ENCODE assay signal across 9 cellular contexts in genomic region chr1:228407118-228408040, GRCh38. TPM values are rescaled to one million over a fixed set of nuclear protein-coding genes. Genes with fewer than 3 reads are reported as not detected.
DNase-seq lines count a peak whose midpoint lies in the region; ATAC-seq, FAIRE-seq and TF ChIP-seq lines count a peak whose summit lies in the region.
"Had no signal": no experiment of that assay in that cellular context is flagged by ENCODE, and none has a peak within 500 bp of the region (broad histone marks: within the 10 kb centered on the region; RNA-seq: fewer than 3 reads in every experiment).

No MANE protein-coding gene starts in this region.

- 23 to 29% methylated on average over 26 to 28 of the region's 28 CpGs for WGBS in pancreas, 2 donors

- H3K9ac ChIP-seq in endothelial cell of umbilical vein (replicated peaks; ENCODE audit: extremely low read depth, insufficient read depth, low read length) = peak overlapping the region; percentile 38

- peaks cover 38% of the 10 kb centered on the region for H3K36me3 ChIP-seq in DOHH2 (ENCODE audit: control insufficient read depth, low read length)
- peaks cover 25% of the 10 kb centered on the region for H3K36me3 ChIP-seq in MG63
- no peaks in the 10 kb centered on the region for H3K36me3 ChIP-seq in endothelial cell of umbilical vein (ENCODE audit: control insufficient read depth in 2 of 2, extremely low read depth in 1 of 2, insufficient read depth in 2 of 2, low read length in 2 of 2)
- no peaks in the 10 kb centered on the region for H3K36me3 ChIP-seq in pancreas

- intact Hi-C loops in endothelial cell of umbilical vein (cut with micrococcal nuclease) = loop anchor here (1.0 to 5.0 kb wide), 4 partner anchors 57 to 267 kb away; partner anchors contain the start of genes GUK1, IBA57 and RNF187
- intact Hi-C loops in pancreas (cut with DNase I) = no loop called here

- H2AFZ ChIP-seq in endothelial cell of umbilical vein (ENCODE audit: low read depth, low read length) = peak overlapping the region; percentile 43

- CTCF ChIA-PET in endothelial cell of umbilical vein (lab: Charles Lee) = interaction anchor here (0.6 to 5.3 kb wide), 8 partner anchors 14 to 1999 kb away, joined by 3 to 42 read pairs (median 4); a partner anchor contains a TSS

- H3F3A ChIP-seq in DOHH2 (ENCODE audit: control insufficient read depth, insufficient read depth) = no peaks in the 10 kb centered on the region

- TF ChIP-seq CTCF in DOHH2 (IDR thresholded peaks at IDR 0.05; ENCODE audit: low read depth, low read length, poor library complexity, severe bottlenecking) (no peak), endothelial cell of umbilical vein (IDR thresholded peaks at IDR 0.05; ENCODE audit: extremely low read depth in 1 of 2, insufficient read depth in 1 of 2, low read depth in 1 of 2, low read length in 2 of 2) (no peak), pancreas (IDR thresholded peaks at IDR 0.05) (no peak), GM10266 (IDR thresholded peaks at IDR 0.05; ENCODE audit: control insufficient read depth, insufficient read depth, low read depth, missing control alignments) (no peak)

- H3K9me1 ChIP-seq in endothelial cell of umbilical vein (replicated peaks; ENCODE audit: control insufficient read depth, extremely low read depth, insufficient read depth, low read length) = no peaks in the 10 kb centered on the region

- H3K4me3 ChIP-seq in DOHH2 (ENCODE audit: low read length) (peak overlapping the region; percentile 87), MG63 (peak overlapping the region; percentile 98), endothelial cell of umbilical vein (replicated peaks in 1 of 3; ENCODE audit: insufficient read depth in 1 of 3, low read depth in 1 of 3, low read length in 3 of 3) (peak overlapping the region; percentile 57 to 70 (median 67)), pancreas (peak overlapping the region; percentile 94 to 99 (median 98))

- no peaks in the 10 kb centered on the region for H3K9me2 ChIP-seq in DOHH2 (replicated peaks; ENCODE audit: control insufficient read depth, low read length)

- TF ChIP-seq POLR2A in endothelial cell of umbilical vein (IDR thresholded peaks at IDR 0.05; ENCODE audit: low read depth, low read length) = peak; percentile 15

- no peak for DNase-seq in MG63
- no peak for DNase-seq in endothelial cell of umbilical vein (ENCODE audit: low read depth, low spot score)
- DNase-seq in pancreas = peak in 1 of 6 donors; percentile 6
- DNase-seq in frontal cortex (ENCODE audit: low spot score in 2 of 2) = no peak
- DNase-seq in GM10266 (ENCODE audit: extremely low spot score) = no peak

- peaks cover 25% of the 10 kb centered on the region for H4K20me1 ChIP-seq in DOHH2 (ENCODE audit: control insufficient read depth, insufficient read depth, low read depth, low read length)
- H4K20me1 ChIP-seq in endothelial cell of umbilical vein (replicated peaks; ENCODE audit: control insufficient read depth, extremely low read depth, insufficient read depth, low read length) = no peaks in the 10 kb centered on the region

- BruUV-seq in endothelial cell of umbilical vein (replicated peaks; lab: Mats Ljungman, UMichigan) = TSS peak; percentile 20

- H3K9me3 ChIP-seq in DOHH2 (ENCODE audit: control insufficient read depth, insufficient read depth, low read length) = no peaks in the 10 kb centered on the region
- no peaks in the 10 kb centered on the region for H3K9me3 ChIP-seq in MG63
- no peaks in the 10 kb centered on the region for H3K9me3 ChIP-seq in endothelial cell of umbilical vein (replicated peaks; ENCODE audit: control insufficient read depth, insufficient read depth, low read length)
- H3K9me3 ChIP-seq in pancreas = no peaks in the 10 kb centered on the region

- H3K27ac ChIP-seq in DOHH2 (ENCODE audit: low read depth, low read length) (peak overlapping the region; percentile 22; the same call in 1 of the 2 replicates), endothelial cell of umbilical vein (ENCODE audit: insufficient read depth, low read depth, low read length) (no peak overlapping the region), pancreas (peak overlapping the region in 3 of 4 donors; percentile 24 to 61 (median 42))

- H3K4me2 ChIP-seq in DOHH2 (ENCODE audit: low read length) (peak overlapping the region; percentile 81), endothelial cell of umbilical vein (ENCODE audit: insufficient read depth, low read length) (peak overlapping the region; percentile 80)

- dilution Hi-C loops in endothelial cell of umbilical vein (cut with MboI; ENCODE audit: extremely low pct_ligation_motif_present, low sequenced_read_pairs) = no loop called here

- ATAC-seq in pancreas = peak in 1 of 4 donors; percentile 11
- ATAC-seq in GM19397 (IDR thresholded peaks at IDR 0.05; ENCODE audit: unreplicated experiment) = no peak
- ATAC-seq in GM21423 (IDR thresholded peaks at IDR 0.05; ENCODE audit: unreplicated experiment) = no peak

- H3K79me2 ChIP-seq in DOHH2 (ENCODE audit: control insufficient read depth, low read length) (peaks cover 55% of the 10 kb centered on the region), endothelial cell of umbilical vein (ENCODE audit: control insufficient read depth, insufficient read depth, low read length) (peaks cover 46% of the 10 kb centered on the region)

- H3K4me1 ChIP-seq in DOHH2 (ENCODE audit: control insufficient read depth, low read length) (peaks cover 26% of the 10 kb centered on the region), endothelial cell of umbilical vein (ENCODE audit: control insufficient read depth, extremely low read depth, insufficient read depth, low read length) (peaks cover 23% of the 10 kb centered on the region), pancreas (peaks cover 0 to 18% (median 11%) of the 10 kb centered on the region in 3 donors)

- POLR2A ChIA-PET in endothelial cell of umbilical vein (lab: Charles Lee) = interaction anchor here (0.6 kb wide), 2 partner anchors 515 to 1417 kb away, joined by 6 to 9 read pairs; no protein-coding TSS in a partner anchor

- no peaks in the 10 kb centered on the region for H3K27me3 ChIP-seq in DOHH2 (ENCODE audit: control insufficient read depth, low read length)
- no peaks in the 10 kb centered on the region for H3K27me3 ChIP-seq in MG63
- H3K27me3 ChIP-seq in endothelial cell of umbilical vein (ENCODE audit: control insufficient read depth in 2 of 2, insufficient read depth in 2 of 2, low read length in 2 of 2) = no peaks in the 10 kb centered on the region
- no peaks in the 10 kb centered on the region for H3K27me3 ChIP-seq in pancreas

- FAIRE-seq in endothelial cell of umbilical vein (lab: Jason Lieb, UNC) (no peak), pancreas (lab: Jason Lieb, UNC) (no peak), frontal cortex (lab: Jason Lieb, UNC) (no peak)

TF ChIP-seq in endothelial cell of umbilical vein, 7 proteins besides CTCF, POLR2A, EP300 and RAD21:
- TF ChIP-seq JUN (IDR thresholded peaks at IDR 0.05; ENCODE audit: borderline replicate concordance, insufficient read depth, insufficient read length, low read depth) = no peak
- no peak for TF ChIP-seq POLR2AphosphoS5 (IDR thresholded peaks at IDR 0.05; ENCODE audit: insufficient read depth, low read depth, low read length)
- TF ChIP-seq EZH2 (IDR thresholded peaks at IDR 0.05; ENCODE audit: borderline replicate concordance, low read depth, low read length, severe bottlenecking) = no peak
- no peak for TF ChIP-seq FOS (IDR thresholded peaks at IDR 0.05; ENCODE audit: borderline replicate concordance, insufficient read depth, low read length)

RNA-seq across cellular contexts. Expression of gene TRIM11, which starts 0.7 kb away (rescaled TPM):
- total RNA-seq in MG63 (2014; rRNA removed; shearing (Covaris generic); ENCODE audit: low replicate concordance) = 36.5 and 44.3 TPM in 2 replicates
- total RNA-seq in endothelial cell of umbilical vein (25.2 and 28.8 TPM in 2 replicates), pancreas (10 to 100 TPM in 2 of 6 donors, 1 to 10 TPM in 4; 7.6 to 15.1 (median 9.2) TPM), frontal cortex (14.3 TPM)
- polyA plus RNA-seq in endothelial cell of umbilical vein (11.5 and 11.7 TPM in 2 replicates), pancreas (10 to 100 TPM; 13.6 to 16.3 TPM)
- polyA plus RNA-seq in endothelial cell of umbilical vein (2011; cell fraction: cytosol; rRNA removed) = 6.5 and 9.0 TPM in 2 replicates
- 24.3 and 26.2 TPM in 2 replicates for polyA plus RNA-seq in endothelial cell of umbilical vein (2011; cell fraction: nucleus; rRNA removed)
- 9.5 and 10.3 TPM in 2 replicates for polyA plus RNA-seq in endothelial cell of umbilical vein (2012)
- 13.9 and 14.6 TPM in 2 replicates for polyA minus RNA-seq in endothelial cell of umbilical vein
- 12.6 TPM for polyA minus RNA-seq in endothelial cell of umbilical vein (2011; cell fraction: cytosol; rRNA and poly(A)+ RNA removed)
- 14.3 and 17.3 TPM in 2 replicates for polyA minus RNA-seq in endothelial cell of umbilical vein (2011; cell fraction: nucleus; rRNA and poly(A)+ RNA removed)

RNA-seq across cellular contexts. Expression of gene TRIM17, which starts 9.3 kb away (rescaled TPM):
- total RNA-seq in MG63 (2014; rRNA removed; shearing (Covaris generic); ENCODE audit: low replicate concordance) = not detected in 2 replicates
- not detected in 2 replicates for total RNA-seq in endothelial cell of umbilical vein
- polyA plus RNA-seq in endothelial cell of umbilical vein = not detected in 2 replicates
- polyA plus RNA-seq in endothelial cell of umbilical vein (2011; cell fraction: cytosol; rRNA removed) = not detected in 2 replicates
- polyA plus RNA-seq in endothelial cell of umbilical vein (2011; cell fraction: nucleus; rRNA removed) = not detected in 2 replicates
- polyA plus RNA-seq in endothelial cell of umbilical vein (2012) = 0.09 and 0.14 TPM in 2 replicates
- not detected in 2 replicates for polyA minus RNA-seq in endothelial cell of umbilical vein
- not detected for polyA minus RNA-seq in endothelial cell of umbilical vein (2011; cell fraction: cytosol; rRNA and poly(A)+ RNA removed)
- not detected in 2 replicates for polyA minus RNA-seq in endothelial cell of umbilical vein (2011; cell fraction: nucleus; rRNA and poly(A)+ RNA removed)
- 1 to 10 TPM in 1 of 6 donors, under 1 TPM in 4, not detected in 1; 0.14 to 2.4 (median 0.38) TPM for total RNA-seq in pancreas
- under 1 TPM; 0.14 to 0.68 TPM for polyA plus RNA-seq in pancreas
- 1.6 TPM for total RNA-seq in frontal cortex
- total RNA-seq: SK-MEL-5 had no signal
